8 cellular contexts compared by ENCODE assay signal in genomic region chr4:138242076-138242829, GRCh38. TPM values are rescaled to one million over a fixed set of nuclear protein-coding genes. Genes with fewer than 3 reads are reported as not detected.
DNase-seq lines count a peak whose midpoint lies in the region; ATAC-seq and TF ChIP-seq lines count a peak whose summit lies in the region.

Gene SLC7A11, minus strand, starts transcription at chr4:138242349. Its CDS starts 280 bp downstream, at chr4:138242069.

- peak within 1 kb of the TSS; percentile 82 for H3K4me3 Mint-ChIP-seq in Caco-2 (ENCODE audit: unreplicated experiment)
- H3K4me3 Mint-ChIP-seq in activated CD8-positive, alpha-beta T cell treated with anti-CD3 and anti-CD28 coated beads, Interleukin-2, amount 10 ng/mL, durations not matched to agents 7 days and 5 days: peak within 1 kb of the TSS; percentile 79

- CTCF ChIA-PET in Caco-2 (lab: Charles Lee): interaction anchor here (0.7 to 1.7 kb wide), 3 partner anchors 439 to 1411 kb away, joined by 3 to 5 read pairs (median 4); no protein-coding TSS in a partner anchor
- CTCF ChIA-PET in activated CD8-positive, alpha-beta T cell treated with anti-CD3 and anti-CD28 coated beads, Interleukin-2, amount 10 ng/mL, durations not matched to agents 7 days and 5 days (lab: Charles Lee): interaction anchor here (0.7 kb wide), 1 partner anchor 59 kb away, joined by 5 read pairs; no protein-coding TSS in a partner anchor

- ATAC-seq in GM19372 (IDR thresholded peaks at IDR 0.05; ENCODE audit: low read depth, unreplicated experiment) (peak; percentile 97), HG03460 (IDR thresholded peaks at IDR 0.05; ENCODE audit: unreplicated experiment) (peak; percentile 98)
- ATAC-seq in activated CD8-positive, alpha-beta T cell treated with anti-CD3 and anti-CD28 coated beads, Interleukin-2, amount 10 ng/mL, durations not matched to agents 7 days and 5 days: peak; percentile 98

- intact Hi-C loops in Caco-2 (cut with micrococcal nuclease; ENCODE audit: unreplicated experiment): loop anchor here (1.0 to 10.0 kb wide), 5 partner anchors 26 to 693 kb away; no protein-coding TSS in a partner anchor

- no peaks in the 10 kb centered on the region for H3K27me3 Mint-ChIP-seq in Caco-2 (ENCODE audit: insufficient read depth, unreplicated experiment)
- no peaks in the 10 kb centered on the region for H3K27me3 Mint-ChIP-seq in activated CD8-positive, alpha-beta T cell treated with anti-CD3 and anti-CD28 coated beads, Interleukin-2, amount 10 ng/mL, durations not matched to agents 7 days and 5 days (ENCODE audit: low read depth)

- peak within 1 kb of the TSS; percentile 55 to 74 for H3K27ac ChIP-seq in esophagus (ENCODE audit: low read depth in 2 of 2, low read length in 1 of 2)

- H3K27me3 ChIP-seq in Caco-2 (replicated peaks; ENCODE audit: control insufficient read depth, insufficient read depth, low read length) (no peaks in the 10 kb centered on the region), esophagus (ENCODE audit: control insufficient read depth in 1 of 2, insufficient read depth in 2 of 2, low read length in 2 of 2) (no peaks in the 10 kb centered on the region)

- peaks cover 16% of the 10 kb centered on the region for H3K36me3 Mint-ChIP-seq in Caco-2 (ENCODE audit: insufficient read depth, unreplicated experiment)
- H3K36me3 Mint-ChIP-seq in activated CD8-positive, alpha-beta T cell treated with anti-CD3 and anti-CD28 coated beads, Interleukin-2, amount 10 ng/mL, durations not matched to agents 7 days and 5 days (ENCODE audit: low read depth): no peaks in the 10 kb centered on the region

- no peaks in the 10 kb centered on the region for H3K36me3 ChIP-seq in Caco-2 (ENCODE audit: control insufficient read depth, insufficient read depth, low read length)
- no peaks in the 10 kb centered on the region for H3K36me3 ChIP-seq in esophagus (ENCODE audit: control insufficient read depth in 2 of 2, insufficient read depth in 2 of 2, low read length in 1 of 2)

- H3K4me3 ChIP-seq in Caco-2 (ENCODE audit: low read depth, low read length): peak within 1 kb of the TSS; percentile 44
- H3K4me3 ChIP-seq in esophagus (ENCODE audit: low read depth in 1 of 2, low read length in 2 of 2): peak within 1 kb of the TSS in 1 of 2 donors; percentile 51

- H3K9me3 ChIP-seq in Caco-2: no peaks in the 10 kb centered on the region
- H3K9me3 ChIP-seq in esophagus (ENCODE audit: control insufficient read depth in 2 of 2, insufficient read depth in 1 of 2, low read depth in 1 of 2, low read length in 1 of 2): no peaks in the 10 kb centered on the region

- no peaks in the 10 kb centered on the region for H3K9me3 Mint-ChIP-seq in Caco-2 (ENCODE audit: unreplicated experiment)
- no peaks in the 10 kb centered on the region for H3K9me3 Mint-ChIP-seq in activated CD8-positive, alpha-beta T cell treated with anti-CD3 and anti-CD28 coated beads, Interleukin-2, amount 10 ng/mL, durations not matched to agents 7 days and 5 days (ENCODE audit: insufficient read depth)

- no peak for TF ChIP-seq CTCF in Caco-2 (IDR thresholded peaks at IDR 0.05; ENCODE audit: insufficient read depth in 1 of 2, low read depth in 1 of 2, low read length in 1 of 2, severe bottlenecking in 1 of 2, unreplicated experiment in 1 of 2)

- WGBS in esophagus, 2 donors: 10% methylated on average over 12 of the region's 12 CpGs

- POLR2A ChIA-PET in Caco-2 (lab: Charles Lee): interaction anchor here (0.6 to 1.1 kb wide), 4 partner anchors 26 to 935 kb away, joined by 3 to 9 read pairs (median 5); no protein-coding TSS in a partner anchor
- POLR2A ChIA-PET in activated CD8-positive, alpha-beta T cell treated with anti-CD3 and anti-CD28 coated beads, Interleukin-2, amount 10 ng/mL, durations not matched to agents 7 days and 5 days (lab: Charles Lee): interaction anchor here (1.0 kb wide), 1 partner anchor 99 kb away, joined by 3 read pairs; no protein-coding TSS in a partner anchor

- DNase-seq in Caco-2: peak; percentile 88 to 90
- DNase-seq in NCI-H510A treated with DMSO at 0.1 percent for 48 hours (lab: John Stamatoyannopoulos, UW): peak; percentile 98
- DNase-seq in activated CD8-positive, alpha-beta T cell treated with anti-CD3 and anti-CD28 coated beads, Interleukin-2, amount 10 ng/mL, durations not matched to agents 7 days and 5 days: peak; percentile 78
- DNase-seq in myocyte (ENCODE audit: low read depth): peak; percentile 89
- peak; percentile 55 for DNase-seq in superior temporal gyrus (ENCODE audit: extremely low spot score)

- H3K4me1 ChIP-seq in Caco-2: peaks cover 15% of the 10 kb centered on the region
- H3K4me1 ChIP-seq in esophagus (ENCODE audit: control insufficient read depth in 2 of 2, insufficient read depth in 2 of 2, low read length in 1 of 2): peaks cover 3 to 4% of the 10 kb centered on the region in 2 donors

- no TSS peak for BruUV-seq in Caco-2 (replicated peaks; lab: Mats Ljungman, UMichigan)

- H3K4me1 Mint-ChIP-seq in Caco-2 (ENCODE audit: low read depth, unreplicated experiment): no peaks in the 10 kb centered on the region
- H3K4me1 Mint-ChIP-seq in activated CD8-positive, alpha-beta T cell treated with anti-CD3 and anti-CD28 coated beads, Interleukin-2, amount 10 ng/mL, durations not matched to agents 7 days and 5 days (ENCODE audit: low read depth): peaks cover 24% of the 10 kb centered on the region

- peak within 1 kb of the TSS; percentile 90 for H3K27ac Mint-ChIP-seq in Caco-2 (ENCODE audit: unreplicated experiment)
- H3K27ac Mint-ChIP-seq in activated CD8-positive, alpha-beta T cell treated with anti-CD3 and anti-CD28 coated beads, Interleukin-2, amount 10 ng/mL, durations not matched to agents 7 days and 5 days: peak within 1 kb of the TSS; percentile 94

RNA-seq across cellular contexts. Expression of gene SLC7A11, which starts in this region (rescaled TPM):
- total RNA-seq in Caco-2 (2022) (32.9 and 41.1 TPM in 2 replicates), myocyte (22.7 and 26.5 TPM in 2 replicates)
- total RNA-seq in activated CD8-positive, alpha-beta T cell treated with anti-CD3 and anti-CD28 coated beads, Interleukin-2, amount 10 ng/mL, durations not matched to agents 7 days and 5 days: 1 to 10 TPM; 1.2 to 1.4 TPM
- polyA plus RNA-seq in esophagus: 1 to 10 TPM in 1 of 2 donors, under 1 TPM in 1; 0.16 to 1.7 TPM
- polyA plus RNA-seq in myocyte (2012): 22.4 TPM
